In genomic region chr18:76589866-76590265, GRCh38 we compare ENCODE assay signal across 17 cellular contexts.
"Had no signal": no experiment of that assay in that cellular context is flagged by ENCODE, and none has a peak within 500 bp of the region (broad histone marks: within the 10 kb centered on the region; RNA-seq: fewer than 3 reads in every experiment).

No MANE protein-coding gene starts in this region.

- H3K4me3 Mint-ChIP-seq: stimulated activated effector memory CD8-positive, alpha-beta T cell treated with anti-CD3 and anti-CD28 coated beads, Interleukin-12 subunit alpha, Interleukin-12 subunit beta, amount 100 ng/mL, for 72 hours had no signal

- H3K36me3 Mint-ChIP-seq: stimulated activated effector memory CD8-positive, alpha-beta T cell treated with anti-CD3 and anti-CD28 coated beads, Interleukin-12 subunit alpha, Interleukin-12 subunit beta, amount 100 ng/mL, for 72 hours had no signal

- H3K9me3 ChIP-seq: esophagus muscularis mucosa, gastrocnemius medialis, heart right ventricle, mucosa of descending colon, pancreas, tibial nerve had no signal

- H3K27ac Mint-ChIP-seq: naive thymus-derived CD8-positive, alpha-beta T cell; progenitor cell of endocrine pancreas; stimulated activated effector memory CD8-positive, alpha-beta T cell treated with anti-CD3 and anti-CD28 coated beads, Interleukin-12 subunit alpha, Interleukin-12 subunit beta, amount 100 ng/mL, for 72 hours; stimulated activated naive CD8-positive, alpha-beta T cell treated with anti-CD3 and anti-CD28 coated beads, Interleukin-15, Interleukin-2, amounts not matched to agents 100 ng/mL and 50 ng/mL, for 24 hours had no signal

- H3K27ac ChIP-seq: epithelial cell of prostate, esophagus muscularis mucosa, gastrocnemius medialis, pancreas, tibial nerve had no signal

- H3K4me3 ChIP-seq: gastrocnemius medialis, mucosa of descending colon, pancreas had no signal

- H3K36me3 ChIP-seq: esophagus muscularis mucosa, gastrocnemius medialis, heart right ventricle, pancreas, tibial nerve had no signal

- H3K27me3 ChIP-seq: tibial nerve had no signal

- H3K4me1 ChIP-seq: gastrocnemius medialis, pancreas had no signal

- DNase-seq: effector memory CD4-positive, alpha-beta T cell; gastrocnemius medialis; heart right ventricle; kidney glomerular epithelial cell; mucosa of descending colon; naive thymus-derived CD8-positive, alpha-beta T cell; occipital lobe; pancreas; right cardiac atrium; stimulated activated CD4-positive, alpha-beta T cell treated with anti-CD3 and anti-CD28 coated beads, Interleukin-4, amount 100 ng/mL, for 1 hour; stimulated activated CD8-positive, alpha-beta memory T cell treated with anti-CD3 and anti-CD28 coated beads, Interleukin-4, amount 100 ng/mL, for 48 hours had no signal

- ATAC-seq: gastrocnemius medialis; heart right ventricle; mucosa of descending colon; naive thymus-derived CD8-positive, alpha-beta T cell; right cardiac atrium; stimulated activated effector memory CD8-positive, alpha-beta T cell treated with anti-CD3 and anti-CD28 coated beads, Interleukin-12 subunit alpha, Interleukin-12 subunit beta, amount 100 ng/mL, for 72 hours had no signal

- H3K9me3 Mint-ChIP-seq: stimulated activated effector memory CD8-positive, alpha-beta T cell treated with anti-CD3 and anti-CD28 coated beads, Interleukin-12 subunit alpha, Interleukin-12 subunit beta, amount 100 ng/mL, for 72 hours; stimulated activated naive CD8-positive, alpha-beta T cell treated with anti-CD3 and anti-CD28 coated beads, Interleukin-15, Interleukin-2, amounts not matched to agents 100 ng/mL and 50 ng/mL, for 24 hours had no signal

- H3K4me1 Mint-ChIP-seq: stimulated activated effector memory CD8-positive, alpha-beta T cell treated with anti-CD3 and anti-CD28 coated beads, Interleukin-12 subunit alpha, Interleukin-12 subunit beta, amount 100 ng/mL, for 72 hours had no signal
